ENCODE assay signal across 7 cellular contexts in genomic region chr1:31763671-31764306, GRCh38. TPM values are rescaled to one million over a fixed set of nuclear protein-coding genes. Genes with fewer than 3 reads are reported as not detected.
A peak's percentile ranks its signal among the peaks of the same experiment; 100 is the strongest.
DNase-seq lines count a peak whose midpoint lies in the region; ATAC-seq and TF ChIP-seq lines count a peak whose summit lies in the region.

No MANE protein-coding gene starts in this region.

- no peaks in the 10 kb centered on the region for H3K36me3 Mint-ChIP-seq in T-cell
- H3K36me3 Mint-ChIP-seq in stimulated activated effector memory CD8-positive, alpha-beta T cell treated with anti-CD3 and anti-CD28 coated beads, Interleukin-12 subunit alpha, Interleukin-12 subunit beta, amount 100 ng/mL, for 72 hours = no peaks in the 10 kb centered on the region

- peak overlapping the region; percentile 92 for H3K4me2 ChIP-seq in fibroblast of lung (ENCODE audit: extremely low read depth, insufficient read depth, low read length)

- peaks cover 0 to 5% of the 10 kb centered on the region in 2 donors for H3K27me3 Mint-ChIP-seq in T-cell

- no peak overlapping the region for H3K27ac Mint-ChIP-seq in T-cell
- no peak overlapping the region for H3K27ac Mint-ChIP-seq in stimulated activated effector memory CD8-positive, alpha-beta T cell treated with anti-CD3 and anti-CD28 coated beads, Interleukin-12 subunit alpha, Interleukin-12 subunit beta, amount 100 ng/mL, for 72 hours

- H3K27ac ChIP-seq in fibroblast of lung (ENCODE audit: insufficient read depth, low read length) = no peak overlapping the region

- peak overlapping the region; percentile 64 to 86 (median 76) for H3K4me3 Mint-ChIP-seq in T-cell
- H3K4me3 Mint-ChIP-seq in stimulated activated effector memory CD8-positive, alpha-beta T cell treated with anti-CD3 and anti-CD28 coated beads, Interleukin-12 subunit alpha, Interleukin-12 subunit beta, amount 100 ng/mL, for 72 hours = peak overlapping the region; percentile 79

- no peaks in the 10 kb centered on the region for H3K9me3 Mint-ChIP-seq in T-cell
- no peaks in the 10 kb centered on the region for H3K9me3 Mint-ChIP-seq in stimulated activated effector memory CD8-positive, alpha-beta T cell treated with anti-CD3 and anti-CD28 coated beads, Interleukin-12 subunit alpha, Interleukin-12 subunit beta, amount 100 ng/mL, for 72 hours

- CTCF ChIA-PET in T-cell (lab: Charles Lee) = interaction anchor here in 1 of 2 donors (0.6 to 4.0 kb wide), 2 partner anchors 25 to 309 kb away, joined by 8 to 24 read pairs; partner anchors contain the start of gene TMEM39B

- TF ChIP-seq CTCF in fibroblast of lung (conservative IDR thresholded peaks at IDR 0.05 in 1 of 2, IDR thresholded peaks at IDR 0.05 in 1 of 2; ENCODE audit: low read depth in 1 of 2, low read length in 2 of 2) = no peak
- no peak for TF ChIP-seq CTCF in GM13976 (IDR thresholded peaks at IDR 0.05; ENCODE audit: borderline replicate concordance, control extremely low read depth, extremely low read depth, insufficient read depth, missing control alignments)

- peak; percentile 79 for DNase-seq in H7
- DNase-seq in T-cell = peak in 2 of 34 experiments; percentile 16 to 27
- no peak for DNase-seq in fibroblast of lung (ENCODE audit: low read depth in 2 of 2)
- no peak for DNase-seq in stimulated activated effector memory CD8-positive, alpha-beta T cell treated with anti-CD3 and anti-CD28 coated beads, Interleukin-12 subunit alpha, Interleukin-12 subunit beta, amount 100 ng/mL, for 72 hours (ENCODE audit: low spot score in 2 of 2)
- no peak for DNase-seq in AG08395 (ENCODE audit: low spot score)
- DNase-seq in cerebellar nuclear complex (lab: John Stamatoyannopoulos, UW) = no peak
- no peak for DNase-seq in GM13976 (ENCODE audit: low spot score)

- no peaks in the 10 kb centered on the region for H4K20me1 ChIP-seq in fibroblast of lung (ENCODE audit: control insufficient read depth, extremely low read depth, insufficient read depth, low read length)

- H3K36me3 ChIP-seq in H7 (replicated peaks; ENCODE audit: control insufficient read depth, insufficient read depth, low read length) = no peaks in the 10 kb centered on the region
- H3K36me3 ChIP-seq in fibroblast of lung (ENCODE audit: control insufficient read depth, insufficient read depth, low read length) = no peaks in the 10 kb centered on the region

- in situ Hi-C loops in GM13976 (cut with MboI; ENCODE audit: low sequenced_read_pairs, unreplicated experiment) = no loop called here

- peaks cover 6 to 41% (median 25%) of the 10 kb centered on the region in 3 donors for H3K4me1 Mint-ChIP-seq in T-cell
- peaks cover 37% of the 10 kb centered on the region for H3K4me1 Mint-ChIP-seq in stimulated activated effector memory CD8-positive, alpha-beta T cell treated with anti-CD3 and anti-CD28 coated beads, Interleukin-12 subunit alpha, Interleukin-12 subunit beta, amount 100 ng/mL, for 72 hours

- H3K79me2 ChIP-seq in fibroblast of lung (ENCODE audit: control insufficient read depth, insufficient read depth, low read length) = no peaks in the 10 kb centered on the region

- POLR2A ChIA-PET in T-cell (lab: Charles Lee) = no interaction called here

- peak; percentile 17 to 25 (median 20) for ATAC-seq in T-cell (replicated peaks in 1 of 4)
- peak; percentile 11 for ATAC-seq in stimulated activated effector memory CD8-positive, alpha-beta T cell treated with anti-CD3 and anti-CD28 coated beads, Interleukin-12 subunit alpha, Interleukin-12 subunit beta, amount 100 ng/mL, for 72 hours

- peaks cover 21% of the 10 kb centered on the region for H3K4me1 ChIP-seq in fibroblast of lung (ENCODE audit: control insufficient read depth, extremely low read depth, insufficient read depth, low read length)

- peaks cover 27% of the 10 kb centered on the region for H3K27me3 ChIP-seq in H7 (ENCODE audit: control insufficient read depth, insufficient read depth, low read length)
- H3K27me3 ChIP-seq in fibroblast of lung (ENCODE audit: control insufficient read depth, insufficient read depth, low read length) = peaks cover 2% of the 10 kb centered on the region

- H2AFZ ChIP-seq in fibroblast of lung (ENCODE audit: low read length) = no peak overlapping the region

- H3K9me3 ChIP-seq in fibroblast of lung (ENCODE audit: control insufficient read depth, insufficient read depth, low read depth, low read length) = no peaks in the 10 kb centered on the region

- H3K4me3 ChIP-seq in H7 (ENCODE audit: insufficient read depth, low read depth, low read length) (peak overlapping the region; percentile 63), fibroblast of lung (replicated peaks in 1 of 4; ENCODE audit: control extremely low read depth in 1 of 4, insufficient read depth in 1 of 4, low read depth in 3 of 4, low read length in 4 of 4) (peak overlapping the region; percentile 49 to 67 (median 64))

- no peak overlapping the region for H3K9ac ChIP-seq in fibroblast of lung (ENCODE audit: insufficient read depth, low read length)

RNA-seq across cellular contexts. Expression of gene ADGRB2, which starts 0.4 kb away (rescaled TPM):
- total RNA-seq in H7 (2014; rRNA removed; shearing (Covaris generic)) = 28.0 and 39.8 TPM in 2 replicates
- total RNA-seq in T-cell = 1 to 10 TPM in 2 of 5 donors, under 1 TPM in 3; 0.65 to 3.4 (median 0.98) TPM
- total RNA-seq in fibroblast of lung = 7.4 and 10.4 TPM in 2 replicates
- polyA plus RNA-seq in fibroblast of lung = 4.4 and 4.8 TPM in 2 replicates
- polyA plus RNA-seq in fibroblast of lung (2012) = 9.7 and 10.0 TPM in 2 replicates
- polyA minus RNA-seq in fibroblast of lung (ENCODE audit: low replicate concordance) = 12.0 and 13.2 TPM in 2 replicates

RNA-seq across cellular contexts. Expression of gene SPOCD1, which starts 52.0 kb away (rescaled TPM):
- total RNA-seq in H7 (2014; rRNA removed; shearing (Covaris generic)) = 1.8 and 3.5 TPM in 2 replicates
- total RNA-seq in T-cell (not detected), fibroblast of lung (30.3 and 47.2 TPM in 2 replicates)
- polyA plus RNA-seq in fibroblast of lung = 44.8 and 55.4 TPM in 2 replicates
- polyA plus RNA-seq in fibroblast of lung (2012) = 54.0 and 67.7 TPM in 2 replicates
- polyA minus RNA-seq in fibroblast of lung (ENCODE audit: low replicate concordance) = 44.4 and 111 TPM in 2 replicates

RNA-seq across cellular contexts. Expression of gene COL16A1, which starts 60.0 kb away (rescaled TPM):
- total RNA-seq in H7 (2014; rRNA removed; shearing (Covaris generic)) = 10.3 and 13.8 TPM in 2 replicates
- under 1 TPM in 3 of 5 donors, not detected in 2; 0.41 to 0.67 (median 0.59) TPM for total RNA-seq in T-cell
- 80.3 and 150 TPM in 2 replicates for total RNA-seq in fibroblast of lung
- 20.9 and 21.0 TPM in 2 replicates for polyA plus RNA-seq in fibroblast of lung
- 57.9 and 61.9 TPM in 2 replicates for polyA plus RNA-seq in fibroblast of lung (2012)
- 42.9 and 69.1 TPM in 2 replicates for polyA minus RNA-seq in fibroblast of lung (ENCODE audit: low replicate concordance)
